Comparison of ENCODE assay signal across 1 cellular context in genomic region chr17:82098939-82099765, GRCh38.
TF ChIP-seq lines count a peak whose summit lies in the region.

No MANE protein-coding gene starts in this region.

TF ChIP-seq in K562, 482 proteins besides CTCF, POLR2A, EP300 and RAD21 (continued from another document and continues in another):
- peak; percentile 86; the same call in 1 of the 2 replicates for TF ChIP-seq AFF4 (CRISPR knock-in tag; IDR thresholded peaks at IDR 0.05)
- no peak for TF ChIP-seq HEY1 (CRISPR knock-in tag; IDR thresholded peaks at IDR 0.05; ENCODE audit: borderline replicate concordance)
- TF ChIP-seq CREB3L1 (IDR thresholded peaks at IDR 0.05; ENCODE audit: borderline replicate concordance, low read depth) = peak; percentile 96
- TF ChIP-seq SMARCA5 (IDR thresholded peaks at IDR 0.05) = no peak
- no peak for TF ChIP-seq BDP1 (IDR thresholded peaks at IDR 0.05; ENCODE audit: insufficient read depth, insufficient read length)
- TF ChIP-seq SIX5 (IDR thresholded peaks at IDR 0.05; ENCODE audit: borderline replicate concordance in 1 of 2, insufficient read depth in 1 of 2, low read depth in 1 of 2, low read length in 2 of 2) = no peak
- TF ChIP-seq NR2C1 (IDR thresholded peaks at IDR 0.05) = no peak
- no peak for TF ChIP-seq NR2C1 (tag; IDR thresholded peaks at IDR 0.05)
- no peak for TF ChIP-seq SOX6 (IDR thresholded peaks at IDR 0.05)
- TF ChIP-seq ILK (tag; IDR thresholded peaks at IDR 0.05; ENCODE audit: borderline replicate concordance, low read depth) = no peak
- TF ChIP-seq MAFG (tag; conservative IDR thresholded peaks at IDR 0.05) = no peak
- no peak for TF ChIP-seq ILF3 (IDR thresholded peaks at IDR 0.05; ENCODE audit: borderline replicate concordance)
- no peak for TF ChIP-seq STAT5A (IDR thresholded peaks at IDR 0.05; ENCODE audit: borderline replicate concordance, low read length)
- peak; percentile 36; the same call in 1 of the 2 replicates for TF ChIP-seq ZBTB34 (CRISPR knock-in tag; IDR thresholded peaks at IDR 0.05)
- TF ChIP-seq CCNT2 (IDR thresholded peaks at IDR 0.05; ENCODE audit: borderline replicate concordance, extremely low read depth, insufficient read length, low read depth, low read length) = no peak
- TF ChIP-seq CCAR2 (IDR thresholded peaks at IDR 0.05; ENCODE audit: low read depth, low read length) = no peak
- TF ChIP-seq MAFK (IDR thresholded peaks at IDR 0.05; ENCODE audit: low read length) = no peak
- no peak for TF ChIP-seq CHD2 (IDR thresholded peaks at IDR 0.05; ENCODE audit: low read depth, low read length)
- TF ChIP-seq NELFE (IDR thresholded peaks at IDR 0.05; ENCODE audit: insufficient read depth, insufficient read length) = no peak
- no peak for TF ChIP-seq CTCFL (IDR thresholded peaks at IDR 0.05; ENCODE audit: borderline replicate concordance, insufficient read depth, low read depth, low read length, poor library complexity, severe bottlenecking)
- TF ChIP-seq MAFF (IDR thresholded peaks at IDR 0.05; ENCODE audit: low read length) = no peak
- no peak for TF ChIP-seq RERE (CRISPR knock-in tag; IDR thresholded peaks at IDR 0.05; ENCODE audit: borderline replicate concordance)
- TF ChIP-seq THRA (IDR thresholded peaks at IDR 0.05) = no peak
- no peak for TF ChIP-seq BHLHE40 (IDR thresholded peaks at IDR 0.05; ENCODE audit: low read length)
- TF ChIP-seq ZNF764 (CRISPR knock-in tag; IDR thresholded peaks at IDR 0.05; ENCODE audit: low read depth) = no peak
- TF ChIP-seq ZNF592 (IDR thresholded peaks at IDR 0.05) = peak; percentile 90
- no peak for TF ChIP-seq ZFPM2 (CRISPR knock-in tag; IDR thresholded peaks at IDR 0.05)
- peak; percentile 50 for TF ChIP-seq SAP30 (IDR thresholded peaks at IDR 0.05; ENCODE audit: borderline replicate concordance, insufficient read depth, low read depth, low read length, poor library complexity, severe bottlenecking)
- no peak for TF ChIP-seq ZNF740 (CRISPR knock-in tag; IDR thresholded peaks at IDR 0.05)
- TF ChIP-seq ZNF740 (tag; IDR thresholded peaks at IDR 0.05) = peak in 1 of 2 experiments; percentile 40; a peak in 2 of 4 replicates
- TF ChIP-seq MIER1 (IDR thresholded peaks at IDR 0.05; ENCODE audit: low read depth) = no peak
- no peak for TF ChIP-seq ZNF280A (IDR thresholded peaks at IDR 0.05; ENCODE audit: low read depth, partially characterized antibody)
- TF ChIP-seq U2AF1 (optimal IDR thresholded peaks at IDR 0.05; ENCODE audit: low read depth, low read length) = peak; percentile 52
- TF ChIP-seq ESRRA (IDR thresholded peaks at IDR 0.05; ENCODE audit: borderline replicate concordance, low read depth) = no peak
- TF ChIP-seq ZNF311 (CRISPR knock-in tag; IDR thresholded peaks at IDR 0.05) = no peak
- TF ChIP-seq TAF1 (IDR thresholded peaks at IDR 0.05; ENCODE audit: control insufficient read depth, extremely low read depth, insufficient read depth, low read length, severe bottlenecking) = no peak
- TF ChIP-seq NCOA6 (IDR thresholded peaks at IDR 0.05) = no peak
